In genomic region chr11:20367313-20367948, GRCh38 we compare ENCODE assay signal across 9 cellular contexts. TPM values are rescaled to one million over a fixed set of nuclear protein-coding genes. Genes with fewer than 3 reads are reported as not detected.
DNase-seq lines count a peak whose midpoint lies in the region; ATAC-seq and TF ChIP-seq lines count a peak whose summit lies in the region.
"Had no signal": no experiment of that assay in that cellular context is flagged by ENCODE, and none has a peak within 500 bp of the region (broad histone marks: within the 10 kb centered on the region; RNA-seq: fewer than 3 reads in every experiment).

No MANE protein-coding gene starts in this region.

- no peaks in the 10 kb centered on the region for H3K9me3 ChIP-seq in transverse colon

- H3K4me1 ChIP-seq in transverse colon = peaks cover 0 to 30% (median 25%) of the 10 kb centered on the region in 4 donors

- no peak for TF ChIP-seq CTCF in WI38 (IDR thresholded peaks at IDR 0.05; ENCODE audit: low read depth, low read length)
- TF ChIP-seq CTCF in choroid plexus epithelial cell (conservative IDR thresholded peaks at IDR 0.05; ENCODE audit: low read depth, low read length) = no peak
- no peak for TF ChIP-seq CTCF in transverse colon (IDR thresholded peaks at IDR 0.05)

- intact Hi-C loops in transverse colon (cut with DNase I; ENCODE audit: low total_unique reads) = no loop called here

- DNase-seq in HS-27A (ENCODE audit: low read depth) = peak; percentile 81
- DNase-seq in choroid plexus epithelial cell (ENCODE audit: low read depth) = peak; percentile 89
- DNase-seq in myocyte (ENCODE audit: low read depth) = peak; percentile 75
- peak; percentile 49 for DNase-seq in transverse colon
- no peak for DNase-seq in NCI-H510A treated with DMSO at 0.1 percent for 48 hours (lab: John Stamatoyannopoulos, UW)

- in situ Hi-C loops in transverse colon (cut with MboI; ENCODE audit: low pct_ligation_motif_present in 1 of 4, low pct_unique_long_range_greater_than_20kb in 1 of 4, low sequenced_read_pairs in 3 of 4) = loop anchor here in 2 of 4 donors (25.0 kb wide), 2 partner anchors 430 to 805 kb away; no protein-coding TSS in a partner anchor

- H3K36me3 ChIP-seq in transverse colon = peaks cover 0 to 15% (median 0%) of the 10 kb centered on the region in 4 donors

- H3K27me3 ChIP-seq in transverse colon = no peaks in the 10 kb centered on the region

- TF ChIP-seq POLR2A in transverse colon (IDR thresholded peaks at IDR 0.05) = no peak

- no peak for TF ChIP-seq EP300 in transverse colon (IDR thresholded peaks at IDR 0.05; ENCODE audit: low read depth)

- H3K4me3 ChIP-seq in WI38 (ENCODE audit: low read depth, low read length) (peak overlapping the region; percentile 22; the same call in 1 of the 2 replicates), choroid plexus epithelial cell (ENCODE audit: low read depth, low read length) (no peak overlapping the region), transverse colon (no peak overlapping the region)
- H3K4me3 ChIP-seq: SK-N-MC had no signal

- ATAC-seq in HG03139 (IDR thresholded peaks at IDR 0.05; ENCODE audit: unreplicated experiment) (no peak), GM21528 (IDR thresholded peaks at IDR 0.05; ENCODE audit: low FRiP score, unreplicated experiment) (no peak)

- 55 to 61% methylated on average over 9 of the region's 9 CpGs for WGBS in transverse colon (ENCODE audit: low coverage in 1 of 2), 2 donors

- peak overlapping the region; percentile 1 to 63 (median 40) for H3K27ac ChIP-seq in transverse colon
- H3K27ac ChIP-seq: SK-N-MC had no signal

RNA-seq across cellular contexts. Expression of gene HTATIP2, which starts 3.9 kb away (rescaled TPM):
- total RNA-seq in myocyte (33.9 and 34.9 TPM in 2 replicates), transverse colon (100 to 1,000 TPM in 2 of 4 donors, 10 to 100 TPM in 1, 1 to 10 TPM in 1; 8.0 to 183 (median 100) TPM)
- 32.1 TPM for polyA plus RNA-seq in myocyte (2012)

RNA-seq across cellular contexts. Expression of gene PRMT3, which starts 20.1 kb away (rescaled TPM):
- total RNA-seq in myocyte (18.6 and 27.1 TPM in 2 replicates), transverse colon (10 to 100 TPM in 3 of 4 donors, 1 to 10 TPM in 1; 6.7 to 21.0 (median 15.2) TPM)
- 7.3 TPM for polyA plus RNA-seq in myocyte (2012)
